18 cellular contexts compared by ENCODE assay signal in the genomic region with DNA sequence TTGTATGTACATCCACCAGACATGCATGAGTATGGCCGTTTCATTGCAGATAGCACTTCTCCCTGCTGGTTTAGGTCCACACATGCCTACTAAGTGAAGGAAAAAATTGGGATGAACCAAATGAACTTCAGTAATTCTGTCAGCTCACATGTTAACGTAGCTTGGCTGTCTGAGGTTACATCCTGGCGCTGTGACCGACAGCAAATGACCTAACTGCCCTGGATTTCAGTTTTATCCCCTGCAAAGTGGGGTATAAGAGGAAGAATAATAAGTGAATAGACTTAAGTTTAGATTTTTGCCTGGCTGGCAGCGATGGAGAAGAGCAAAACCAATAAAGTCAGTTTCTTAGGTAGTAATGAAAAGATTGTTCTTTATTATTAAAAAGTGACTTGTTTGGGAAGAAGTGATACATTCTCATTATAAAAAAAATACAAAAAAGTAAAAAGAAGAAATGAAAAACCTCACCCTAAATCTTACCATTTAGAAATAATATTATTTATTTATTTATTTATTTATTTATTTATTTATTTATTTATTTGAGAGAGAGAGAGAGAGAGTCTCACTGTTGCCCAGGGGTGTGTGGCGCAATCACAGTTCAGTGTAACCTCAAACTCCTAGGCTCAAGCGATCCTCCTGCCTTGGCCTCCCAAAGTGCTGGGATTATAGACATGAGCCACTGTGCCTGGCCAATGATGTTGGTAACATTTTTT. TPM values are rescaled to one million over a fixed set of nuclear protein-coding genes. Genes with fewer than 3 reads are reported as not detected.
DNase-seq lines count a peak whose midpoint lies in the region; FAIRE-seq and TF ChIP-seq lines count a peak whose summit lies in the region.
"Had no signal": no experiment of that assay in that cellular context is flagged by ENCODE, and none has a peak within 500 bp of the region (broad histone marks: within the 10 kb centered on the region; RNA-seq: fewer than 3 reads in every experiment).

No MANE protein-coding gene starts in this region.

- H3K4me3 ChIP-seq in kidney (ENCODE audit: low read length in 2 of 2) = no peak overlapping the region
- no peak overlapping the region for H3K4me3 ChIP-seq in smooth muscle cell
- H3K4me3 ChIP-seq: HAP-1 had no signal

- intact Hi-C loops in kidney (cut with DNase I) = no loop called here

- no peak overlapping the region for H3K4me3 Mint-ChIP-seq in chondrocyte (ENCODE audit: unreplicated experiment)
- H3K4me3 Mint-ChIP-seq: CD14-positive monocyte had no signal

- H3K4me2 ChIP-seq in smooth muscle cell = no peak overlapping the region

- peak overlapping the region in 1 of 2 donors; percentile 0 for H3K27ac ChIP-seq in kidney (ENCODE audit: low read depth in 2 of 2, low read length in 2 of 2)
- H3K27ac ChIP-seq in smooth muscle cell (ENCODE audit: low read depth) = peak overlapping the region; percentile 20

- no peaks in the 10 kb centered on the region for H3K9me3 Mint-ChIP-seq in chondrocyte (ENCODE audit: low read depth)

- no peaks in the 10 kb centered on the region for H3K27me3 Mint-ChIP-seq in chondrocyte (ENCODE audit: low read depth)

- peaks cover 99% of the 10 kb centered on the region for H3K79me2 ChIP-seq in smooth muscle cell (ENCODE audit: low read depth)

- 82% methylated on average over 7 of the region's 7 CpGs for WGBS in smooth muscle cell (ENCODE audit: low lambda C conversion rate)

- H3K9me3 ChIP-seq in kidney (ENCODE audit: control insufficient read depth in 1 of 2, low read length in 2 of 2) (no peaks in the 10 kb centered on the region), smooth muscle cell (replicated peaks; ENCODE audit: low read depth) (no peaks in the 10 kb centered on the region)
- H3K9me3 ChIP-seq: HAP-1 had no signal

- H3K27me3 ChIP-seq in smooth muscle cell (ENCODE audit: low read depth) = no peaks in the 10 kb centered on the region

- peaks cover 85% of the 10 kb centered on the region for H3K4me1 Mint-ChIP-seq in chondrocyte (ENCODE audit: low read depth)
- H3K4me1 Mint-ChIP-seq: CD14-positive monocyte had no signal

- peaks cover 14 to 39% of the 10 kb centered on the region in 2 donors for H3K4me1 ChIP-seq in kidney (ENCODE audit: control insufficient read depth in 1 of 2, insufficient read depth in 1 of 2, low read depth in 1 of 2, low read length in 2 of 2)
- H3K4me1 ChIP-seq in smooth muscle cell (ENCODE audit: low read depth) = no peaks in the 10 kb centered on the region

- TF ChIP-seq RAD21 in Ishikawa (IDR thresholded peaks at IDR 0.05; ENCODE audit: low read depth) = no peak

- no peak for DNase-seq in chondrocyte (ENCODE audit: low spot score)
- no peak for DNase-seq in kidney
- DNase-seq in smooth muscle cell (lab: John Stamatoyannopoulos, UW; ENCODE audit: unreplicated experiment) = no peak
- no peak for DNase-seq in foreskin melanocyte
- no peak for DNase-seq in NCI-H1048 (lab: John Stamatoyannopoulos, UW)
- DNase-seq in HPDE6-E6E7 (ENCODE audit: extremely low spot score) = no peak
- DNase-seq: DMS79, KBM-7, NCI-H1930, NCI-H226, NCI-H524, PC-3, RPMI8226, SHP77 treated with DMSO at 0.1 percent for 48 hours had no signal

- H2AFZ ChIP-seq in smooth muscle cell (ENCODE audit: low read depth) = no peak overlapping the region

- peaks cover 23% of the 10 kb centered on the region for H4K20me1 ChIP-seq in smooth muscle cell (ENCODE audit: low read depth)

- no peak for TF ChIP-seq EP300 in Ishikawa (IDR thresholded peaks at IDR 0.05; ENCODE audit: borderline replicate concordance)

- H3K36me3 Mint-ChIP-seq in chondrocyte (ENCODE audit: low read depth) = peaks cover 6% of the 10 kb centered on the region
- H3K36me3 Mint-ChIP-seq: CD14-positive monocyte had no signal

- peak overlapping the region; percentile 45 for H3K27ac Mint-ChIP-seq in chondrocyte (ENCODE audit: unreplicated experiment)
- H3K27ac Mint-ChIP-seq: CD14-positive monocyte had no signal

- no peaks in the 10 kb centered on the region for H3K36me3 ChIP-seq in kidney (ENCODE audit: control insufficient read depth in 1 of 2, insufficient read depth in 2 of 2, low read length in 2 of 2)
- no peaks in the 10 kb centered on the region for H3K36me3 ChIP-seq in smooth muscle cell (ENCODE audit: low read depth)
- H3K36me3 ChIP-seq: HAP-1 had no signal

- no peaks in the 10 kb centered on the region for H3F3A ChIP-seq in smooth muscle cell (ENCODE audit: low read depth)

- FAIRE-seq in kidney (lab: Jason Lieb, UNC) = peak; percentile 11
- FAIRE-seq: G401.6 had no signal

- H3K9ac ChIP-seq in kidney (ENCODE audit: low read length in 2 of 2) = no peak overlapping the region
- no peak overlapping the region for H3K9ac ChIP-seq in smooth muscle cell (ENCODE audit: low read depth)

- TF ChIP-seq CTCF in chondrocyte (IDR thresholded peaks at IDR 0.05) = no peak
- no peak for TF ChIP-seq CTCF in kidney (IDR thresholded peaks at IDR 0.05; ENCODE audit: borderline replicate concordance, extremely low read depth, insufficient read depth)
- TF ChIP-seq CTCF in smooth muscle cell (IDR thresholded peaks at IDR 0.05; ENCODE audit: borderline replicate concordance, insufficient read depth, poor library complexity, severe bottlenecking) = no peak

TF ChIP-seq in Ishikawa, 13 proteins besides CTCF, POLR2A, EP300 and RAD21:
- TF ChIP-seq EGR1 (IDR thresholded peaks at IDR 0.05) = no peak
- TF ChIP-seq CEBPB (IDR thresholded peaks at IDR 0.05) = 0 out of 2 replicates have a peak, but pooled peaks have one; percentile 17

RNA-seq across cellular contexts. Expression of gene RNF113B, which starts 4.2 kb away (rescaled TPM):
- total RNA-seq in chondrocyte (not detected in 3 replicates), kidney (not detected), smooth muscle cell (not detected in 2 replicates)
- polyA plus RNA-seq in kidney (ENCODE audit: insufficient read depth, low read depth, low replicate concordance) (not detected), smooth muscle cell (0.38 TPM in 1 of 2 replicates, not detected in the other)
- total RNA-seq: PC-3 had no signal
- polyA plus RNA-seq: CD14-positive monocyte had no signal

RNA-seq across cellular contexts. Expression of gene FARP1, which starts 38.4 kb away (rescaled TPM):
- total RNA-seq in chondrocyte (237 to 331 TPM (median 328 TPM) in 3 replicates), kidney (229 TPM), smooth muscle cell (59.4 and 66.5 TPM in 2 replicates)
- polyA plus RNA-seq in kidney (ENCODE audit: insufficient read depth, low read depth, low replicate concordance) (123 TPM), smooth muscle cell (104 and 105 TPM in 2 replicates)
